Comparison of ENCODE assay signal across 15 cellular contexts in the genomic region with DNA sequence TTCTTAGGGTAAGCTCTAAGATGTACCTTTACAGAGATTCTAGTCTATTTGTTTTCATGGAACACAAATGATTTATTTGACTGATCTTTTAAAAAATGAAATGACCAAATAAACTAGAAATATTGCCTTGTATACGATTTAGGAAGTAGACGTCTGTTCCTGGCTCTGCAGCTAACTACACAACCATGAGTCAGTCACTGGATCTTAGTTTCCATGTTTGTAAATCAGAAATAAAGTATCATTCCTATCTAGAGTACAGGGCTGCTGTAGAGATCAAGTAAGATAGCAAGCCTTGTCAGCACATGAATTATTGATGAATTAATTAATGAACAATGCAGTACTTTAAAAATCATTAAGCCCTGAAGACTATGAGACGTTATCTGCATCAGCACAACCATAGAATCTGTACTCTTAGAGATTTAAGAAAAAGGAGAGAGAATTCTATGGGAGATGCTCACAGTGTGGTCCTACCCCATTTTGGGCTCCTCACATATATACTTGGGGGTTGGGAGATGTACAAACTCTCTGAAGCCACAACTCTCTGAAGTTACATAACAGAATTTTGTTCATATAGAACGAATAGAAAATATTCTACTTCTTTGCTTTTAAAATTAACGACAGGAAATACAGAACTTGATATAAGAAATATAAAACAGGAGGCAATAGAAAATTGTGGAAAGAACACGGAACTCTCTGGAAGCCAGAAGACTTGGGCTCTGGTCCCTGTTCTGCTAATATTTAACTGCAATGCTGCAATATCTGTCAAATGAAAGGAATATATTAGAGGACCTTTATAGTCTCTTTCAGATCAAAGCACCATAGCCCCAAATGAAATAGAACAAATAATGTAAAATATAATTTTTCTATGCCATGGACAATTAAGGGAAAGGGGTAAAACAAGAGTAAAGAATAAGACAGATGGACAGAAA.
"Had no signal": no experiment of that assay in that cellular context is flagged by ENCODE, and none has a peak within 500 bp of the region (broad histone marks: within the 10 kb centered on the region; RNA-seq: fewer than 3 reads in every experiment).

No MANE protein-coding gene starts in this region.

- H3K36me3 ChIP-seq: neural progenitor cell, ovary, thyroid gland had no signal

- ATAC-seq: stimulated activated memory B cell treated with anti-CD40 and anti-IgM and Interleukin-4, amounts not matched to agents 10 μg/mL and 1 μg/mL and 100 μg/mL, for 72 hours had no signal

- H3K36me3 Mint-ChIP-seq: activated naive CD8-positive, alpha-beta T cell treated with anti-CD3 and anti-CD28 coated beads, Interleukin-2, amount 10 ng/mL, durations not matched to agents 7 days and 5 days; neural progenitor cell; stimulated activated memory B cell treated with anti-CD40 and anti-IgM and Interleukin-4, amounts not matched to agents 10 μg/mL and 1 μg/mL and 100 μg/mL, for 72 hours had no signal

- FAIRE-seq: frontal cortex, urothelium cell line had no signal

- H3K4me1 Mint-ChIP-seq: activated naive CD8-positive, alpha-beta T cell treated with anti-CD3 and anti-CD28 coated beads, Interleukin-2, amount 10 ng/mL, durations not matched to agents 7 days and 5 days had no signal

- H3K27me3 ChIP-seq: neural progenitor cell, ovary, thyroid gland had no signal

- H3K27ac Mint-ChIP-seq: activated naive CD8-positive, alpha-beta T cell treated with anti-CD3 and anti-CD28 coated beads, Interleukin-2, amount 10 ng/mL, durations not matched to agents 7 days and 5 days; neural progenitor cell; stimulated activated memory B cell treated with anti-CD40 and anti-IgM and Interleukin-4, amounts not matched to agents 10 μg/mL and 1 μg/mL and 100 μg/mL, for 72 hours; T-helper 2 cell treated with Interferon-gamma antibody and Interleukin-4, amounts not matched to agents 5 μg/mL and 100 μg/mL, for 36 hours had no signal

- H3K4me3 Mint-ChIP-seq: activated naive CD8-positive, alpha-beta T cell treated with anti-CD3 and anti-CD28 coated beads, Interleukin-2, amount 10 ng/mL, durations not matched to agents 7 days and 5 days; neural progenitor cell; stimulated activated memory B cell treated with anti-CD40 and anti-IgM and Interleukin-4, amounts not matched to agents 10 μg/mL and 1 μg/mL and 100 μg/mL, for 72 hours; T-helper 2 cell treated with Interferon-gamma antibody and Interleukin-4, amounts not matched to agents 5 μg/mL and 100 μg/mL, for 36 hours had no signal

- H3K9me3 Mint-ChIP-seq: activated naive CD8-positive, alpha-beta T cell treated with anti-CD3 and anti-CD28 coated beads, Interleukin-2, amount 10 ng/mL, durations not matched to agents 7 days and 5 days; neural progenitor cell; stimulated activated memory B cell treated with anti-CD40 and anti-IgM and Interleukin-4, amounts not matched to agents 10 μg/mL and 1 μg/mL and 100 μg/mL, for 72 hours; T-helper 2 cell treated with Interferon-gamma antibody and Interleukin-4, amounts not matched to agents 5 μg/mL and 100 μg/mL, for 36 hours had no signal

- DNase-seq: activated CD4-positive, alpha-beta T cell treated with anti-CD3 and anti-CD28 coated beads, Interleukin-2, amount 50 U/mL, for 1 hour; activated naive CD4-positive, alpha-beta T cell; activated naive CD8-positive, alpha-beta T cell treated with anti-CD3 and anti-CD28 coated beads, Interleukin-2, amount 10 ng/mL, durations not matched to agents 7 days and 5 days; anterior cingulate cortex; cerebellar nuclear complex; effector memory CD4-positive, alpha-beta T cell; mesendoderm; ovary; stimulated activated CD4-positive, alpha-beta T cell treated with anti-CD3 and anti-CD28 coated beads, Interleukin-1b, Interleukin-23, amount 100 ng/mL, for 48 hours; thyroid gland had no signal

- H3K4me3 ChIP-seq: neural progenitor cell, ovary, thyroid gland had no signal

- H3K4me1 ChIP-seq: thyroid gland had no signal

- H3K27me3 Mint-ChIP-seq: stimulated activated memory B cell treated with anti-CD40 and anti-IgM and Interleukin-4, amounts not matched to agents 10 μg/mL and 1 μg/mL and 100 μg/mL, for 72 hours had no signal

- H3K9ac ChIP-seq: neural progenitor cell had no signal

- H3K9me3 ChIP-seq: ovary, thyroid gland had no signal

- H3K27ac ChIP-seq: ovary, thyroid gland had no signal
